8 cellular contexts compared by ENCODE assay signal in the genomic region with DNA sequence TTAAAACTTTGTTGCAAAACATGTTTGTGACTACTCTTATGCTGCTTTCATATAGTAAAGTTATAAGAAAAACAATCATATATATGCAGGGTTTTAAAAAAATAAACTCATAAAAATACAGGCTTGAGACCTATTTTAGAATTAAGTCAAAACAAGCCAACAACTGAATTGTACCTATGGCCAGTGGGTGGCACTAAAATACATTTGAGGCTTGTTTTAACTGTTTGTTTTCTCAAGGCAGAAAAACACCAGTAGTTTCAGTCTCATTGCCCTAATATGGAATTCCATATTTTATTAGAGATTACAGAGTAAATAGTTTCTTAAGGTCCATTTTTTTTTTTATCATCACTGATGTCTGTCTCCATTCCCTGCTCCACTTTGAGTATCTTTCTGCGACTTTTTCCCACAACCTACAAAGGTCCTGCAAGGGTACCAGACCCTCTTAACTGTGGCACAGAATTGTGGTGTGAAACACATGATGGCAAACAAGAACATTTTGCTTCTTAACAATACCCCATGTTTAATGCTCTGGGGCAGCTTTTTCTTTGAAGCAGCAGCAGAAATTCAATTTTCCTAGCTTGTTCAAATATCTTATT. TPM values are rescaled to one million over a fixed set of nuclear protein-coding genes. Genes with fewer than 3 reads are reported as not detected.
A peak's percentile ranks its signal among the peaks of the same experiment; 100 is the strongest.
DNase-seq lines count a peak whose midpoint lies in the region; ATAC-seq and TF ChIP-seq lines count a peak whose summit lies in the region.

No MANE protein-coding gene starts in this region.

- peaks cover 21% of the 10 kb centered on the region for H3K36me3 Mint-ChIP-seq in natural killer cell
- peaks cover 20% of the 10 kb centered on the region for H3K36me3 Mint-ChIP-seq in natural killer cell treated with Interleukin-12 subunit alpha and Interleukin-12 subunit beta and Interleukin-15 and Interleukin-18, amount 100 ng/mL, for 72 hours

- TF ChIP-seq CTCF in natural killer cell (IDR thresholded peaks at IDR 0.05): peak; percentile 68

- peaks cover 3 to 12% of the 10 kb centered on the region in 2 donors for H3K4me1 Mint-ChIP-seq in natural killer cell
- peaks cover 20 to 25% of the 10 kb centered on the region in 2 donors for H3K4me1 Mint-ChIP-seq in natural killer cell treated with Interleukin-12 subunit alpha and Interleukin-12 subunit beta and Interleukin-15 and Interleukin-18, amount 100 ng/mL, for 72 hours (ENCODE audit: low read depth in 2 of 2)

- peak; percentile 44 to 76 (median 67) for ATAC-seq in natural killer cell
- ATAC-seq in natural killer cell treated with Interleukin-12 subunit alpha and Interleukin-12 subunit beta and Interleukin-15 and Interleukin-18, amount 100 ng/mL, for 72 hours: no peak
- ATAC-seq in GM21825 (IDR thresholded peaks at IDR 0.05; ENCODE audit: unreplicated experiment): no peak
- ATAC-seq in GM21723 (IDR thresholded peaks at IDR 0.05; ENCODE audit: unreplicated experiment): no peak

- intact Hi-C loops in natural killer cell (cut with micrococcal nuclease): loop anchor here (10.0 kb wide), 1 partner anchor 160 kb away; a partner anchor contains a TSS

- DNase-seq in natural killer cell: no peak
- DNase-seq in natural killer cell treated with Interleukin-12 subunit alpha and Interleukin-12 subunit beta and Interleukin-15 and Interleukin-18, amount 100 ng/mL, for 72 hours (ENCODE audit: low spot score): no peak
- peak; percentile 33 to 59 for DNase-seq in Kasumi-1 (lab: John Stamatoyannopoulos, UW)
- peak; percentile 58 for DNase-seq in astrocyte of the hippocampus (ENCODE audit: low read depth, low spot score)
- DNase-seq in left kidney (ENCODE audit: low read depth, low spot score): peak; percentile 66
- DNase-seq in NCI-H1092 treated with DMSO at 0.1 percent for 48 hours (lab: John Stamatoyannopoulos, UW): no peak

- no peaks in the 10 kb centered on the region for H3K27me3 Mint-ChIP-seq in natural killer cell (ENCODE audit: low read depth in 2 of 2)
- H3K27me3 Mint-ChIP-seq in natural killer cell treated with Interleukin-12 subunit alpha and Interleukin-12 subunit beta and Interleukin-15 and Interleukin-18, amount 100 ng/mL, for 72 hours: no peaks in the 10 kb centered on the region

- no peaks in the 10 kb centered on the region for H3K9me3 Mint-ChIP-seq in natural killer cell
- no peaks in the 10 kb centered on the region for H3K9me3 Mint-ChIP-seq in natural killer cell treated with Interleukin-12 subunit alpha and Interleukin-12 subunit beta and Interleukin-15 and Interleukin-18, amount 100 ng/mL, for 72 hours

- H3K4me3 Mint-ChIP-seq in natural killer cell: no peak overlapping the region
- no peak overlapping the region for H3K4me3 Mint-ChIP-seq in natural killer cell treated with Interleukin-12 subunit alpha and Interleukin-12 subunit beta and Interleukin-15 and Interleukin-18, amount 100 ng/mL, for 72 hours

- H3K27ac Mint-ChIP-seq in natural killer cell: peak overlapping the region in 1 of 2 donors; percentile 19
- H3K27ac Mint-ChIP-seq in natural killer cell treated with Interleukin-12 subunit alpha and Interleukin-12 subunit beta and Interleukin-15 and Interleukin-18, amount 100 ng/mL, for 72 hours: no peak overlapping the region

RNA-seq across cellular contexts. Expression of a gene that starts 8.5 kb away (rescaled TPM):
- total RNA-seq in natural killer cell: under 1 TPM; 0.25 to 0.31 (median 0.25) TPM
- 1 to 10 TPM; 1.6 to 1.7 TPM for total RNA-seq in natural killer cell treated with Interleukin-12 subunit alpha and Interleukin-12 subunit beta and Interleukin-15 and Interleukin-18, amount 100 ng/mL, for 72 hours

RNA-seq across cellular contexts. Expression of a gene that starts 29.6 kb away (rescaled TPM):
- total RNA-seq in natural killer cell: 10 to 100 TPM; 60.1 to 92.7 (median 82.0) TPM
- total RNA-seq in natural killer cell treated with Interleukin-12 subunit alpha and Interleukin-12 subunit beta and Interleukin-15 and Interleukin-18, amount 100 ng/mL, for 72 hours: 10 to 100 TPM; 46.1 to 84.6 TPM

RNA-seq across cellular contexts. Expression of a gene that starts 46.7 kb away (rescaled TPM):
- total RNA-seq in natural killer cell: 10 to 100 TPM; 16.8 to 27.6 (median 23.2) TPM
- 10 to 100 TPM; 33.0 to 46.3 TPM for total RNA-seq in natural killer cell treated with Interleukin-12 subunit alpha and Interleukin-12 subunit beta and Interleukin-15 and Interleukin-18, amount 100 ng/mL, for 72 hours

Comparison
In these comparisons a context has a peak if more than half of its experiments do, and no peak if none do; other contexts are left out.
1. ATAC-seq: peak in natural killer cell (3 of 3); none in natural killer cell treated with Interleukin-12 subunit alpha and Interleukin-12 subunit beta and Interleukin-15 and Interleukin-18, amount 100 ng/mL, for 72 hours (0 of 2), GM21825 (single experiment) and GM21723 (single experiment).
2. DNase-seq: peak in Kasumi-1 (2 of 2), astrocyte of the hippocampus (single experiment) and left kidney (single experiment); none in natural killer cell (single experiment), natural killer cell treated with Interleukin-12 subunit alpha and Interleukin-12 subunit beta and Interleukin-15 and Interleukin-18, amount 100 ng/mL, for 72 hours (single experiment) and NCI-H1092 treated with DMSO at 0.1 percent for 48 hours (single experiment).